In the genomic region with DNA sequence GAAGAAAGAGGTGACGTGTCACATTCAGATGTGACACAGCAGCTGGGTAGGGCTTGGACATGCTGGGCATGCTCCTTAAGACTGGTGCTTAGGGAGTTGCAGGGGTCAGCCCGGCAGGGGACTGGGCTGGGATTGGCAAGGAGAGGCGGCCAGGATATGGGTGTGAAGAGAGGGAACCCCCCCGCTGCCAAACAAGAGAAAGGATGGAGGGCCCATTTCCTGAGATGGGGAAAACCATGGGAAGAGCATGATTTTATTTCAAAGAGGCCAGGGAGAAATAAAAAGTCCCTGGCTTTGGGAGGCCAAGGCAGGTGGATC, we compare ENCODE assay signal across 12 cellular contexts. TPM values are rescaled to one million over a fixed set of nuclear protein-coding genes. Genes with fewer than 3 reads are reported as not detected.
A peak's percentile ranks its signal among the peaks of the same experiment; 100 is the strongest.
DNase-seq lines count a peak whose midpoint lies in the region; ATAC-seq and TF ChIP-seq lines count a peak whose summit lies in the region.
"Had no signal": no experiment of that assay in that cellular context is flagged by ENCODE, and none has a peak within 500 bp of the region (broad histone marks: within the 10 kb centered on the region; RNA-seq: fewer than 3 reads in every experiment).

No MANE protein-coding gene starts in this region.

- no peak for DNase-seq in CD4-positive, CD25-positive, alpha-beta regulatory T cell
- no peak for DNase-seq in H9
- DNase-seq in activated naive CD8-positive, alpha-beta T cell treated with anti-CD3 and anti-CD28 coated beads for 36 hours: no peak
- no peak for DNase-seq in natural killer cell
- no peak for DNase-seq in NCI-H2171 treated with DMSO at 0.1 percent for 48 hours (lab: John Stamatoyannopoulos, UW)
- no peak for DNase-seq in NCI-H2081 treated with DMSO at 0.1 percent for 48 hours (lab: John Stamatoyannopoulos, UW)
- DNase-seq: caudate nucleus, foreskin fibroblast, NCI-H1694 had no signal

- no peaks in the 10 kb centered on the region for H3K27me3 ChIP-seq in CD4-positive, CD25-positive, alpha-beta regulatory T cell (ENCODE audit: control insufficient read depth, insufficient read depth, low read length)
- H3K27me3 ChIP-seq in H9 (ENCODE audit: insufficient read depth, low read length): no peaks in the 10 kb centered on the region

- peaks cover 21% of the 10 kb centered on the region for H3K36me3 Mint-ChIP-seq in CD4-positive, CD25-positive, alpha-beta regulatory T cell
- H3K36me3 Mint-ChIP-seq in H9 (ENCODE audit: insufficient read depth in 1 of 3, low read depth in 3 of 3) (peaks cover 33 to 72% (median 64%) of the 10 kb centered on the region in 3 experiments), natural killer cell (no peaks in the 10 kb centered on the region)
- H3K36me3 Mint-ChIP-seq in activated naive CD8-positive, alpha-beta T cell treated with anti-CD3 and anti-CD28 coated beads for 36 hours: peaks cover 78% of the 10 kb centered on the region

- H3K9me3 Mint-ChIP-seq in CD4-positive, CD25-positive, alpha-beta regulatory T cell: peaks cover 0 to 7% (median 0%) of the 10 kb centered on the region in 7 donors
- H3K9me3 Mint-ChIP-seq in H9 (no peaks in the 10 kb centered on the region; a peak in 1 of 5 replicates), natural killer cell (no peaks in the 10 kb centered on the region)
- no peaks in the 10 kb centered on the region for H3K9me3 Mint-ChIP-seq in activated naive CD8-positive, alpha-beta T cell treated with anti-CD3 and anti-CD28 coated beads for 36 hours

- no peak overlapping the region for H4K91ac ChIP-seq in H9 (ENCODE audit: insufficient read length, low read depth, low read length)

- H3K23ac ChIP-seq in H9 (ENCODE audit: insufficient read length, low read depth, low read length): no peak overlapping the region

- no peak overlapping the region for H3K4me3 ChIP-seq in CD4-positive, CD25-positive, alpha-beta regulatory T cell (ENCODE audit: low read depth, low read length)
- H3K4me3 ChIP-seq: skin epidermis had no signal

- H3K4me1 Mint-ChIP-seq in CD4-positive, CD25-positive, alpha-beta regulatory T cell: peaks cover 6 to 88% (median 55%) of the 10 kb centered on the region in 4 donors
- H3K4me1 Mint-ChIP-seq in H9 (peaks cover 36 to 45% of the 10 kb centered on the region in 2 experiments), natural killer cell (peaks cover 63 to 73% of the 10 kb centered on the region in 2 donors)
- H3K4me1 Mint-ChIP-seq in activated naive CD8-positive, alpha-beta T cell treated with anti-CD3 and anti-CD28 coated beads for 36 hours: peaks cover 76% of the 10 kb centered on the region

- H3K4me1 ChIP-seq in CD4-positive, CD25-positive, alpha-beta regulatory T cell (ENCODE audit: control insufficient read depth, insufficient read depth, low read length, poor library complexity, severe bottlenecking): peaks cover 82% of the 10 kb centered on the region
- H3K4me1 ChIP-seq in H9 (ENCODE audit: insufficient read depth, low read length): no peaks in the 10 kb centered on the region; the same call in 1 of the 2 replicates

- intact Hi-C loops in natural killer cell (cut with micrococcal nuclease): no loop called here

- peaks cover 9% of the 10 kb centered on the region for H4K20me1 ChIP-seq in H9 (ENCODE audit: control insufficient read depth, insufficient read depth, insufficient read length)

- H3K79me2 ChIP-seq in H9 (ENCODE audit: insufficient read depth, low read length): peaks cover 8% of the 10 kb centered on the region; the same call in 1 of the 2 replicates

- H3K79me1 ChIP-seq in H9 (ENCODE audit: insufficient read depth, low read depth, low read length, poor library complexity, severe bottlenecking): no peaks in the 10 kb centered on the region

- H2AK5ac ChIP-seq in H9 (ENCODE audit: insufficient read length, low read length): no peak overlapping the region

- no peak overlapping the region for H3K18ac ChIP-seq in H9 (ENCODE audit: insufficient read length, low read depth, low read length)

- no peak overlapping the region for H3K56ac ChIP-seq in H9 (ENCODE audit: insufficient read length, low read depth, low read length)

- H3K23me2 ChIP-seq in H9 (ENCODE audit: insufficient read length, low read depth, low read length, poor library complexity, severe bottlenecking): peaks cover 6% of the 10 kb centered on the region

- no peak overlapping the region for H3K4me2 ChIP-seq in H9 (ENCODE audit: insufficient read depth, insufficient read length, low read length)

- no peak overlapping the region for H4K5ac ChIP-seq in H9 (ENCODE audit: insufficient read length, low read depth, low read length)

- no peak overlapping the region for H2BK15ac ChIP-seq in H9 (ENCODE audit: low read depth, low read length)

- H3K14ac ChIP-seq in H9 (ENCODE audit: insufficient read depth, low read length): no peak overlapping the region

- no peak overlapping the region for H4K8ac ChIP-seq in H9 (replicated peaks; ENCODE audit: insufficient read length, low read depth, low read length)

- H3K27ac ChIP-seq in CD4-positive, CD25-positive, alpha-beta regulatory T cell (ENCODE audit: insufficient read depth, low read length, poor library complexity, severe bottlenecking): no peak overlapping the region
- H3K27ac ChIP-seq in H9 (ENCODE audit: insufficient read length, low read depth, low read length): no peak overlapping the region

- H3K4ac ChIP-seq in H9 (ENCODE audit: low read depth, low read length): no peak overlapping the region

- H3K9me3 ChIP-seq in CD4-positive, CD25-positive, alpha-beta regulatory T cell (ENCODE audit: control insufficient read depth in 2 of 2, low read length in 2 of 2): no peaks in the 10 kb centered on the region
- no peaks in the 10 kb centered on the region for H3K9me3 ChIP-seq in H9 (ENCODE audit: control insufficient read depth, low read depth, low read length)

- no peaks in the 10 kb centered on the region for H3K27me3 Mint-ChIP-seq in CD4-positive, CD25-positive, alpha-beta regulatory T cell
- H3K27me3 Mint-ChIP-seq in H9 (ENCODE audit: low read depth) (no peaks in the 10 kb centered on the region; the same call in 1 of the 2 replicates), natural killer cell (ENCODE audit: low read depth in 2 of 2) (no peaks in the 10 kb centered on the region)
- peaks cover 3% of the 10 kb centered on the region for H3K27me3 Mint-ChIP-seq in activated naive CD8-positive, alpha-beta T cell treated with anti-CD3 and anti-CD28 coated beads for 36 hours

- no peak overlapping the region for H3T11ph ChIP-seq in H9 (ENCODE audit: low read length)

- no peak overlapping the region for H2BK5ac ChIP-seq in H9 (ENCODE audit: insufficient read length, low read length)

- H3K36me3 ChIP-seq in CD4-positive, CD25-positive, alpha-beta regulatory T cell (ENCODE audit: control insufficient read depth, insufficient read depth, low read length): peaks cover 45% of the 10 kb centered on the region

- TF ChIP-seq CTCF in H9 (conservative IDR thresholded peaks at IDR 0.05) (no peak), natural killer cell (IDR thresholded peaks at IDR 0.05) (no peak)

- peak overlapping the region; percentile 48 to 64 (median 59) for H3K4me3 Mint-ChIP-seq in CD4-positive, CD25-positive, alpha-beta regulatory T cell
- H3K4me3 Mint-ChIP-seq in H9: peak overlapping the region in 1 of 2 experiments; percentile 41; a peak in 2 of 5 replicates
- H3K4me3 Mint-ChIP-seq in activated naive CD8-positive, alpha-beta T cell treated with anti-CD3 and anti-CD28 coated beads for 36 hours: no peak overlapping the region
- no peak overlapping the region for H3K4me3 Mint-ChIP-seq in natural killer cell

- H2BK12ac ChIP-seq in H9 (ENCODE audit: insufficient read length, low read depth, low read length): no peak overlapping the region

- ATAC-seq in CD4-positive, CD25-positive, alpha-beta regulatory T cell (ENCODE audit: low read depth in 2 of 2): no peak
- no peak for ATAC-seq in natural killer cell
- ATAC-seq in HG02852 (IDR thresholded peaks at IDR 0.05; ENCODE audit: unreplicated experiment): no peak
- no peak for ATAC-seq in HG03378 (IDR thresholded peaks at IDR 0.05; ENCODE audit: unreplicated experiment)

- no peak overlapping the region for H3K9ac ChIP-seq in H9 (ENCODE audit: extremely low read depth, insufficient read length, low read length)

- no CpG with 5 or more reads among the region's 4 CpGs for WGBS in H9 (ENCODE audit: extremely low coverage, insufficient read length, low lambda C conversion rate)

- no peak overlapping the region for H2BK120ac ChIP-seq in H9 (ENCODE audit: low read depth, low read length, poor library complexity, severe bottlenecking)

- H2BK20ac ChIP-seq in H9 (ENCODE audit: low read depth, low read length, poor library complexity, severe bottlenecking): no peak overlapping the region

- no peak overlapping the region for H2AFZ ChIP-seq in H9 (ENCODE audit: low read length)

- peak overlapping the region; percentile 58 to 72 (median 72) for H3K27ac Mint-ChIP-seq in CD4-positive, CD25-positive, alpha-beta regulatory T cell
- H3K27ac Mint-ChIP-seq in H9 (peak overlapping the region in 2 of 3 experiments; percentile 38 to 45; a peak in 3 of 7 replicates), natural killer cell (peak overlapping the region; percentile 73 to 79)
- peak overlapping the region; percentile 86 for H3K27ac Mint-ChIP-seq in activated naive CD8-positive, alpha-beta T cell treated with anti-CD3 and anti-CD28 coated beads for 36 hours

RNA-seq across cellular contexts. Expression of gene ATF4, which starts 5.3 kb away (rescaled TPM):
- 246 TPM for total RNA-seq in CD4-positive, CD25-positive, alpha-beta regulatory T cell
- polyA plus RNA-seq in CD4-positive, CD25-positive, alpha-beta regulatory T cell: 10 to 100 TPM; 58.2 to 75.2 (median 69.1) TPM
- total RNA-seq in H9 (2021): 455 TPM in 2 replicates
- total RNA-seq in activated naive CD8-positive, alpha-beta T cell treated with anti-CD3 and anti-CD28 coated beads for 36 hours: 100 to 1,000 TPM; 806 to 814 TPM
- total RNA-seq in natural killer cell: 100 to 1,000 TPM; 235 to 242 (median 238) TPM

RNA-seq across cellular contexts. Expression of gene RPS19BP1, which starts 6.9 kb away (rescaled TPM):
- total RNA-seq in CD4-positive, CD25-positive, alpha-beta regulatory T cell: 42.9 TPM
- 100 to 1,000 TPM; 102 to 117 (median 110) TPM for polyA plus RNA-seq in CD4-positive, CD25-positive, alpha-beta regulatory T cell
- total RNA-seq in H9 (2021) (65.0 and 72.2 TPM in 2 replicates), natural killer cell (10 to 100 TPM; 56.7 to 66.5 (median 61.3) TPM)
- 100 to 1,000 TPM; 104 to 113 TPM for total RNA-seq in activated naive CD8-positive, alpha-beta T cell treated with anti-CD3 and anti-CD28 coated beads for 36 hours

RNA-seq across cellular contexts. Expression of gene MIEF1, which starts 23.5 kb away (rescaled TPM):
- 16.0 TPM for total RNA-seq in CD4-positive, CD25-positive, alpha-beta regulatory T cell
- 10 to 100 TPM; 24.0 to 39.8 (median 29.8) TPM for polyA plus RNA-seq in CD4-positive, CD25-positive, alpha-beta regulatory T cell
- total RNA-seq in H9 (2021) (32.6 and 34.7 TPM in 2 replicates), natural killer cell (10 to 100 TPM; 16.1 to 27.6 (median 25.1) TPM)
- total RNA-seq in activated naive CD8-positive, alpha-beta T cell treated with anti-CD3 and anti-CD28 coated beads for 36 hours: 10 to 100 TPM; 62.9 to 65.0 TPM

RNA-seq across cellular contexts. Expression of gene CACNA1I, which starts 44.9 kb away (rescaled TPM):
- total RNA-seq in CD4-positive, CD25-positive, alpha-beta regulatory T cell: 10.6 TPM
- under 1 TPM; 0.06 to 0.45 (median 0.30) TPM for polyA plus RNA-seq in CD4-positive, CD25-positive, alpha-beta regulatory T cell
- total RNA-seq in H9 (2021) (0.50 and 0.53 TPM in 2 replicates), natural killer cell (under 1 TPM; 0.05 to 0.83 (median 0.72) TPM)
- total RNA-seq in activated naive CD8-positive, alpha-beta T cell treated with anti-CD3 and anti-CD28 coated beads for 36 hours: under 1 TPM; 0.26 to 0.27 TPM

Comparison
In these comparisons a context has a peak if more than half of its experiments do, and no peak if none do; other contexts are left out.
1. H3K4me3 Mint-ChIP-seq: peak in CD4-positive, CD25-positive, alpha-beta regulatory T cell (4 of 4); none in activated naive CD8-positive, alpha-beta T cell treated with anti-CD3 and anti-CD28 coated beads for 36 hours (single experiment) and natural killer cell (single experiment).
2. Peak in every context shown above with its lines, with median percentiles within 50 percentile points of each other: H3K27ac Mint-ChIP-seq.